22 cellular contexts compared by ENCODE assay signal in the genomic region with DNA sequence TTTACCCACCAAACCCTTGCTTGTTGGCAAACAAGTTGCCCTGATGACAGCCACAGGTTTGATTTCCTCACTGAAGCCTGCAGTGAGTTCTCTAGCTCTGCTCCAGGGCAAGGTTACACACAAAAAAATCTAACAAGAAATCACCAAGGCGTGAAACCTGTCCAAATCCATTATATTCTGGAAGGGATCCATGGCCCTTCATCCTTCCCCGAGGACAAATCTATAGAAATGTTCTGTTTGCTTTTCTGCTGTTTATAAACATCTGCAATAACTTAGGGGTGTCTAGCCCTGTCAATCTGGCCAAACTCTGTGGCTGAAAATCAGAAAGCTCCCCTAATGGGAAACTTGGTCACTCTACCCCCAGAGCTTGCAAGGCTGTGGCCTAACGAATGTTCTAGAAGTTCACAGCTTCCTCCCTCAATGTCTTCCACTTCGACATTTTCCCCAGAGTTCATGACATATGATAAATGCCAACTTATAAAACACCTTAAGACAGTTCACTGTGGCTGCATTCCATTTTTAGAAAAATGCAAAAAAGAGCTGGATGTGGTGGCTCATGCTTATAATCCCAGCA.
A peak's percentile ranks its signal among the peaks of the same experiment; 100 is the strongest.
DNase-seq lines count a peak whose midpoint lies in the region; ATAC-seq, FAIRE-seq and TF ChIP-seq lines count a peak whose summit lies in the region.
"Had no signal": no experiment of that assay in that cellular context is flagged by ENCODE, and none has a peak within 500 bp of the region (broad histone marks: within the 10 kb centered on the region; RNA-seq: fewer than 3 reads in every experiment).

No MANE protein-coding gene starts in this region.

- RAD21 ChIA-PET in GM12878 (lab: Charles Lee; ENCODE audit: unreplicated experiment): interaction anchor here (1.0 to 18.3 kb wide), 13 partner anchors 10 to 154 kb away, joined by 3 to 382 read pairs (median 8); no protein-coding TSS in a partner anchor

- DNase-seq in GM12865 (ENCODE audit: low read depth) (peak; percentile 72), GM19239 (ENCODE audit: insufficient read length, low spot score) (no peak), GM12878 (ENCODE audit: low read depth, low spot score) (peak; percentile 60), substantia nigra (lab: John Stamatoyannopoulos, UW) (no peak), hippocampal formation (lab: John Stamatoyannopoulos, UW) (no peak)
- DNase-seq in T-helper 2 cell treated with Interferon-gamma antibody and Interleukin-4, amounts not matched to agents 5 μg/mL and 100 μg/mL, for 36 hours (ENCODE audit: low spot score): no peak
- DNase-seq: BE2C; CD4-positive, CD25-positive, alpha-beta regulatory T cell; COR-L47; HCEC 1CT; NCI-H1417 treated with DMSO at 0.1 percent for 48 hours; NCI-H2029; NCI-H2171 treated with DMSO at 0.1 percent for 48 hours; NCI-H446; NCI-H526 treated with DMSO at 0.1 percent for 48 hours; T-helper 17 cell had no signal

- no peaks in the 10 kb centered on the region for H4K20me1 ChIP-seq in GM12878 (ENCODE audit: control insufficient read depth, insufficient read depth)

- SMC1A ChIA-PET in GM12878 (lab: Charles Lee; ENCODE audit: uncharacterized antibody, unreplicated experiment): interaction anchor here (0.6 to 16.0 kb wide), 14 partner anchors 9 to 445 kb away, joined by 3 to 399 read pairs (median 6); no protein-coding TSS in a partner anchor

- peak; percentile 45 for ATAC-seq in HG02678 (IDR thresholded peaks at IDR 0.05; ENCODE audit: unreplicated experiment)
- peak; percentile 69 for ATAC-seq in GM12878
- no peak for ATAC-seq in GM18519 (IDR thresholded peaks at IDR 0.05; ENCODE audit: low FRiP score, unreplicated experiment)
- ATAC-seq: GM23338, Right ventricle myocardium inferior, T-helper 17 cell had no signal

- WGBS in GM12878 (ENCODE audit: insufficient coverage, insufficient replicate concordance, low lambda C conversion rate, missing lambda C conversion rate): 33% methylated on average over 4 of the region's 4 CpGs

- no peaks in the 10 kb centered on the region for H3K36me3 Mint-ChIP-seq in T-helper 2 cell treated with Interferon-gamma antibody and Interleukin-4, amounts not matched to agents 5 μg/mL and 100 μg/mL, for 36 hours (ENCODE audit: low read depth)

- no peak overlapping the region for H3K4me3 Mint-ChIP-seq in T-helper 2 cell treated with Interferon-gamma antibody and Interleukin-4, amounts not matched to agents 5 μg/mL and 100 μg/mL, for 36 hours
- H3K4me3 Mint-ChIP-seq: CD4-positive, CD25-positive, alpha-beta regulatory T cell; GM23338; T-helper 17 cell had no signal

- H3K36me3 ChIP-seq in GM12878 (ENCODE audit: control insufficient read depth in 2 of 2, insufficient read depth in 2 of 2, low read length in 1 of 2): no peaks in the 10 kb centered on the region
- H3K36me3 ChIP-seq: BE2C had no signal

- peak overlapping the region; percentile 25 for H3K9ac ChIP-seq in GM12878 (ENCODE audit: control insufficient read depth, insufficient read depth, low read length)

- no peak overlapping the region for H3K27ac Mint-ChIP-seq in T-helper 2 cell treated with Interferon-gamma antibody and Interleukin-4, amounts not matched to agents 5 μg/mL and 100 μg/mL, for 36 hours
- H3K27ac Mint-ChIP-seq: CD4-positive, CD25-positive, alpha-beta regulatory T cell; GM23338; T-helper 17 cell had no signal

- peaks cover 73% of the 10 kb centered on the region for H3K4me1 ChIP-seq in GM12878 (ENCODE audit: control insufficient read depth, insufficient read depth, low read length)
- H3K4me1 ChIP-seq: BE2C had no signal

- H3K9me3 Mint-ChIP-seq in T-helper 2 cell treated with Interferon-gamma antibody and Interleukin-4, amounts not matched to agents 5 μg/mL and 100 μg/mL, for 36 hours: no peaks in the 10 kb centered on the region
- H3K9me3 Mint-ChIP-seq: CD4-positive, CD25-positive, alpha-beta regulatory T cell; GM23338 had no signal

- POLR2A ChIA-PET in GM12878 (lab: Charles Lee): interaction anchor here (0.8 to 8.5 kb wide), 13 partner anchors 9 to 47 kb away, joined by 3 to 104 read pairs (median 10); no protein-coding TSS in a partner anchor

- H3K4me2 ChIP-seq in GM12878 (ENCODE audit: control insufficient read depth, insufficient read depth): no peak overlapping the region
- H3K4me2 ChIP-seq: GM23338 had no signal

- BruUV-seq in GM12878 (replicated peaks; lab: Mats Ljungman, UMichigan): no TSS peak

- no peak for TF ChIP-seq RAD21 in GM12878 (IDR thresholded peaks at IDR 0.05; ENCODE audit: insufficient read depth, low read depth, low read length)

- in situ Hi-C loops in GM12878 (cut with MboI): no loop called here

- no peaks in the 10 kb centered on the region for H3K4me1 Mint-ChIP-seq in T-helper 2 cell treated with Interferon-gamma antibody and Interleukin-4, amounts not matched to agents 5 μg/mL and 100 μg/mL, for 36 hours (ENCODE audit: low read depth)
- H3K4me1 Mint-ChIP-seq: CD4-positive, CD25-positive, alpha-beta regulatory T cell had no signal

- intact Hi-C loops in GM12878 (cut with micrococcal nuclease; ENCODE audit: unreplicated experiment): no loop called here

- TF ChIP-seq CTCF in GM12865 (IDR thresholded peaks at IDR 0.05; ENCODE audit: insufficient read depth, low read depth, low read length, missing control alignments) (no peak), GM12878 (IDR thresholded peaks at IDR 0.05 in 2 of 3, conservative IDR thresholded peaks at IDR 0.05 in 1 of 3; ENCODE audit: control insufficient read depth in 2 of 3, extremely low read depth in 1 of 3, insufficient read depth in 1 of 3, low read depth in 3 of 3, low read length in 3 of 3) (no peak)

- H3K27ac ChIP-seq in GM12878 (ENCODE audit: control insufficient read depth, insufficient read depth) (peak overlapping the region; percentile 78), substantia nigra (ENCODE audit: low read depth, low read length, poor library complexity, severe bottlenecking) (no peak overlapping the region)

- H3K27me3 Mint-ChIP-seq in T-helper 2 cell treated with Interferon-gamma antibody and Interleukin-4, amounts not matched to agents 5 μg/mL and 100 μg/mL, for 36 hours (ENCODE audit: low read depth): peaks cover 39% of the 10 kb centered on the region
- H3K27me3 Mint-ChIP-seq: CD4-positive, CD25-positive, alpha-beta regulatory T cell had no signal

- no peak for TF ChIP-seq POLR2A in GM12878 (IDR thresholded peaks at IDR 0.05; ENCODE audit: low read depth, low read length)

- no peak overlapping the region for H3K4me3 ChIP-seq in GM12865 (ENCODE audit: low read depth, low read length)
- H3K4me3 ChIP-seq in GM12878: no peak overlapping the region
- H3K4me3 ChIP-seq: GM23338 had no signal

- no peaks in the 10 kb centered on the region for H3K27me3 ChIP-seq in GM12878 (replicated peaks in 1 of 2; ENCODE audit: control insufficient read depth in 2 of 2, insufficient read depth in 2 of 2, low read length in 1 of 2)

- FAIRE-seq in GM19239 (lab: Jason Lieb, UNC) (peak; percentile 66), GM12878 (lab: Jason Lieb, UNC) (no peak)
- FAIRE-seq: A204.1, RCC 7860 had no signal

- peak in 1 of 2 experiments; percentile 64; a peak in 2 of 4 replicates for TF ChIP-seq EP300 in GM12878 (IDR thresholded peaks at IDR 0.05; ENCODE audit: borderline replicate concordance in 1 of 2, control insufficient read depth in 1 of 2, low read depth in 2 of 2, low read length in 2 of 2)

- CTCF ChIA-PET in GM12878 (lab: Yijun Ruan, JAX): interaction anchor here (0.8 to 3.2 kb wide), 5 partner anchors 8 to 92 kb away, joined by 3 to 16 read pairs (median 3); no protein-coding TSS in a partner anchor

- H2AFZ ChIP-seq in GM12878 (ENCODE audit: control insufficient read depth, low read depth, low read length): no peak overlapping the region
- H2AFZ ChIP-seq: GM23338 had no signal

- peaks cover 3% of the 10 kb centered on the region; the same call in 2 of the 3 replicates for H3K9me3 ChIP-seq in GM12878 (replicated peaks; ENCODE audit: control insufficient read depth, insufficient read depth, low read length)
- H3K9me3 ChIP-seq: BE2C had no signal

- no peaks in the 10 kb centered on the region; the same call in 1 of the 2 replicates for H3K79me2 ChIP-seq in GM12878 (ENCODE audit: control insufficient read depth, insufficient read depth, low read length)

TF ChIP-seq in GM12878, 131 proteins besides CTCF, POLR2A, EP300 and RAD21 (continues in another document):
- peak; percentile 1 for TF ChIP-seq SIX5 (IDR thresholded peaks at IDR 0.05; ENCODE audit: low read depth, low read length, severe bottlenecking)
- TF ChIP-seq BACH1 (IDR thresholded peaks at IDR 0.05; ENCODE audit: borderline replicate concordance): no peak
- TF ChIP-seq IKZF1 (conservative IDR thresholded peaks at IDR 0.05): peak; percentile 59; the same call in 1 of the 2 replicates
- TF ChIP-seq ETV6 (conservative IDR thresholded peaks at IDR 0.05 in 1 of 2, IDR thresholded peaks at IDR 0.05 in 1 of 2; ENCODE audit: borderline replicate concordance in 1 of 2, low read depth in 1 of 2): peak in 1 of 2 experiments; percentile 12; a peak in 1 of 4 replicates
- 0 out of 2 replicates have a peak, but pooled peaks have one; percentile 56 for TF ChIP-seq TCF12 (IDR thresholded peaks at IDR 0.05; ENCODE audit: low read depth, low read length)
- 0 out of 2 replicates have a peak, but pooled peaks have one; percentile 9 for TF ChIP-seq JUNB (IDR thresholded peaks at IDR 0.05)
- TF ChIP-seq MEF2B (IDR thresholded peaks at IDR 0.05; ENCODE audit: partially characterized antibody, poor library complexity, severe bottlenecking): peak; percentile 52
- TF ChIP-seq RUNX3 (IDR thresholded peaks at IDR 0.05; ENCODE audit: low read length): peak; percentile 72
- peak; percentile 77; the same call in 1 of the 2 replicates for TF ChIP-seq BCL11A (IDR thresholded peaks at IDR 0.05; ENCODE audit: low read depth, low read length)

Comparison
In these comparisons a context has a peak if more than half of its experiments do, and no peak if none do; other contexts are left out.
1. DNase-seq: peak in GM12865 (single experiment) and GM12878 (single experiment); none in GM19239 (single experiment), substantia nigra (0 of 49), T-helper 2 cell treated with Interferon-gamma antibody and Interleukin-4, amounts not matched to agents 5 μg/mL and 100 μg/mL, for 36 hours (single experiment) and hippocampal formation (0 of 2).